Comparison of ENCODE assay signal across 1 cellular context in the genomic region with DNA sequence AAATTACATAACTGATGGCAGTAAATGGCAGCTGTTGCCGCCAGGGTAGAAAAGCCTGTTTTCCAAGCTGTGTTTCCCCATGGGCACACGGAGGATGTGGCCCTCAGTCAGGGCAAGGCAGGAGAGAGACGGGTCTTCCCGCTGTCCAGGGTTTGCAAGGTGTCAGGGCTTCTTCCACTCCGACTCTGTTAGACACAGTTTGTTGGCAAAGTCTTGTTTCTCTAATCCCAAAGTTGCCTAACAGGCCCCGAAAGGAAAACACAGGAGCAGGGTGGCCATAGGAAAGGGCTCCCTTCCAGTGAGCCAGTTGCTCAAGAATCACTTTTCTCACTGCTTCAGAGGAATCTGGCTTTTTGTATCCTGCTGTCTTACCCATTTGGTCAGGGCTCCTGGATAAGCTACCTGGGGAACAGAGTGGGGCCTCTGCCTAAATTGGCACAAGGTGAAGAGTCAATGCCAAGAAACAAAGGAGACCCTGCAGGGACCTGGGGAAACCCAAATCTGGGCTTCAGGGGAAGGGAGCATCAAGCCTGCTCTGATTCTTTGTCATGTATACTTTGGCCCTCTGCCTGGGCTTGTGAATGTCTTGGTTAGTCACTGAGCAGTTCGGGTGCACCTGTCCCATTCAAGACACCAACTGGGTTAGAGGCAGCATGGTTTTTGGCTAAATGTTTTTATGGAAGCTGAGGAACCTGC.
TF ChIP-seq lines count a peak whose summit lies in the region.

No MANE protein-coding gene starts in this region.

TF ChIP-seq in IMR-90, 13 proteins besides CTCF, POLR2A, EP300 and RAD21:
- TF ChIP-seq CEBPB (IDR thresholded peaks at IDR 0.05; ENCODE audit: low read depth, low read length) (no peak), BHLHE40 (IDR thresholded peaks at IDR 0.05; ENCODE audit: low read depth, low read length) (no peak), NFE2L2 (IDR thresholded peaks at IDR 0.05; ENCODE audit: low read depth, low read length) (no peak), MAFK (IDR thresholded peaks at IDR 0.05; ENCODE audit: low read depth, low read length) (no peak), SMC3 (IDR thresholded peaks at IDR 0.05; ENCODE audit: low read depth, low read length) (no peak), MXI1 (IDR thresholded peaks at IDR 0.05; ENCODE audit: borderline replicate concordance, low read depth, low read length) (no peak), CHD1 (IDR thresholded peaks at IDR 0.05; ENCODE audit: low read depth, low read length) (no peak), RCOR1 (IDR thresholded peaks at IDR 0.05; ENCODE audit: insufficient replicate concordance, low read length) (no peak), FOS (IDR thresholded peaks at IDR 0.05; ENCODE audit: low read depth, low read length) (no peak), MAZ (IDR thresholded peaks at IDR 0.05; ENCODE audit: borderline replicate concordance, low read depth, low read length) (no peak)
- TF ChIP-seq, protein P1, sequence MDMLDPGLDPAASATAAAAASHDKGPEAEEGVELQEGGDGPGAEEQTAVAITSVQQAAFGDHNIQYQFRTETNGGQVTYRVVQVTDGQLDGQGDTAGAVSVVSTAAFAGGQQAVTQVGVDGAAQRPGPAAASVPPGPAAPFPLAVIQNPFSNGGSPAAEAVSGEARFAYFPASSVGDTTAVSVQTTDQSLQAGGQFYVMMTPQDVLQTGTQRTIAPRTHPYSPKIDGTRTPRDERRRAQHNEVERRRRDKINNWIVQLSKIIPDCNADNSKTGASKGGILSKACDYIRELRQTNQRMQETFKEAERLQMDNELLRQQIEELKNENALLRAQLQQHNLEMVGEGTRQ (IDR thresholded peaks at IDR 0.05; ENCODE audit: low read depth, low read length), result no peak
- TF ChIP-seq, protein P2, sequence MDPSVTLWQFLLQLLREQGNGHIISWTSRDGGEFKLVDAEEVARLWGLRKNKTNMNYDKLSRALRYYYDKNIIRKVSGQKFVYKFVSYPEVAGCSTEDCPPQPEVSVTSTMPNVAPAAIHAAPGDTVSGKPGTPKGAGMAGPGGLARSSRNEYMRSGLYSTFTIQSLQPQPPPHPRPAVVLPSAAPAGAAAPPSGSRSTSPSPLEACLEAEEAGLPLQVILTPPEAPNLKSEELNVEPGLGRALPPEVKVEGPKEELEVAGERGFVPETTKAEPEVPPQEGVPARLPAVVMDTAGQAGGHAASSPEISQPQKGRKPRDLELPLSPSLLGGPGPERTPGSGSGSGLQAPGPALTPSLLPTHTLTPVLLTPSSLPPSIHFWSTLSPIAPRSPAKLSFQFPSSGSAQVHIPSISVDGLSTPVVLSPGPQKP (IDR thresholded peaks at IDR 0.05; ENCODE audit: borderline replicate concordance, low read depth, low read length), result no peak
